In genomic region chr7:151427705-151428392, GRCh38 we compare ENCODE assay signal across 14 cellular contexts. TPM values are rescaled to one million over a fixed set of nuclear protein-coding genes. Genes with fewer than 3 reads are reported as not detected.
A peak's percentile ranks its signal among the peaks of the same experiment; 100 is the strongest.
DNase-seq lines count a peak whose midpoint lies in the region; ATAC-seq and TF ChIP-seq lines count a peak whose summit lies in the region.
"Had no signal": no experiment of that assay in that cellular context is flagged by ENCODE, and none has a peak within 500 bp of the region (broad histone marks: within the 10 kb centered on the region; RNA-seq: fewer than 3 reads in every experiment).

No MANE protein-coding gene starts in this region.

- TF ChIP-seq CTCF in fibroblast of lung (conservative IDR thresholded peaks at IDR 0.05 in 1 of 2, IDR thresholded peaks at IDR 0.05 in 1 of 2; ENCODE audit: low read depth in 1 of 2, low read length in 2 of 2) (no peak), left lung (IDR thresholded peaks at IDR 0.05) (no peak), mucosa of descending colon (IDR thresholded peaks at IDR 0.05) (no peak)

- 62% methylated on average over 10 of the region's 10 CpGs for WGBS in thymus

- H3K79me2 ChIP-seq in fibroblast of lung (ENCODE audit: control insufficient read depth, insufficient read depth, low read length) = no peaks in the 10 kb centered on the region

- ATAC-seq in left lung (no peak), mucosa of descending colon (no peak)

- no peak overlapping the region for H2AFZ ChIP-seq in fibroblast of lung (ENCODE audit: low read length)

- H3K9me3 ChIP-seq in fibroblast of lung (ENCODE audit: control insufficient read depth, insufficient read depth, low read depth, low read length) (no peaks in the 10 kb centered on the region), thymus (ENCODE audit: control insufficient read depth) (no peaks in the 10 kb centered on the region), left lung (no peaks in the 10 kb centered on the region), mucosa of descending colon (no peaks in the 10 kb centered on the region)
- H3K9me3 ChIP-seq: testis had no signal

- DNase-seq in activated CD8-positive, alpha-beta memory T cell treated with anti-CD3 and anti-CD28 coated beads for 24 hours = peak; percentile 56
- DNase-seq in activated CD8-positive, alpha-beta memory T cell treated with anti-CD3 and anti-CD28 coated beads, Interleukin-2, amount 50 U/mL, for 4 hours = no peak
- peak; percentile 85 to 89 for DNase-seq in NCI-H524 (lab: John Stamatoyannopoulos, UW)
- no peak for DNase-seq in fibroblast of lung (ENCODE audit: low read depth in 2 of 2)
- DNase-seq in left lung = no peak
- no peak for DNase-seq in hepatic stellate cell (ENCODE audit: low spot score)
- DNase-seq in mucosa of descending colon = no peak
- DNase-seq: activated CD4-positive, alpha-beta memory T cell treated with anti-CD3 and anti-CD28 coated beads for 36 hours; NCI-H1105; stimulated activated CD4-positive, alpha-beta T cell treated with anti-CD3 and anti-CD28 coated beads, Interleukin-4, amount 100 ng/mL, for 24 hours; testis had no signal

- no peaks in the 10 kb centered on the region for H4K20me1 ChIP-seq in fibroblast of lung (ENCODE audit: control insufficient read depth, extremely low read depth, insufficient read depth, low read length)

- H3K4me3 ChIP-seq in fibroblast of lung (replicated peaks in 1 of 4; ENCODE audit: control extremely low read depth in 1 of 4, insufficient read depth in 1 of 4, low read depth in 3 of 4, low read length in 4 of 4) (no peak overlapping the region), thymus (ENCODE audit: low read length) (no peak overlapping the region), left lung (no peak overlapping the region), mucosa of descending colon (no peak overlapping the region)
- H3K4me3 ChIP-seq: testis had no signal

- H3K9ac ChIP-seq in fibroblast of lung (ENCODE audit: insufficient read depth, low read length) = peak overlapping the region; percentile 17

- no peak overlapping the region for H3K4me2 ChIP-seq in fibroblast of lung (ENCODE audit: extremely low read depth, insufficient read depth, low read length)

- H3K27me3 ChIP-seq in fibroblast of lung (ENCODE audit: control insufficient read depth, insufficient read depth, low read length) (no peaks in the 10 kb centered on the region), thymus (ENCODE audit: control insufficient read depth, insufficient read depth) (no peaks in the 10 kb centered on the region), left lung (peaks cover 0 to 16% of the 10 kb centered on the region in 2 donors)
- H3K27me3 ChIP-seq: testis had no signal

- no peaks in the 10 kb centered on the region for H3K36me3 ChIP-seq in fibroblast of lung (ENCODE audit: control insufficient read depth, insufficient read depth, low read length)
- no peaks in the 10 kb centered on the region for H3K36me3 ChIP-seq in thymus (ENCODE audit: control insufficient read depth, insufficient read depth)
- H3K36me3 ChIP-seq in left lung = no peaks in the 10 kb centered on the region
- no peaks in the 10 kb centered on the region for H3K36me3 ChIP-seq in mucosa of descending colon (ENCODE audit: low read depth)

- H3K27ac ChIP-seq in fibroblast of lung (ENCODE audit: insufficient read depth, low read length) (no peak overlapping the region), thymus (ENCODE audit: low read depth) (peak overlapping the region; percentile 62), left lung (no peak overlapping the region)

- intact Hi-C loops in left lung (cut with DNase I) (no loop called here), mucosa of descending colon (cut with DNase I, micrococcal nuclease) (no loop called here)

- H3K4me1 ChIP-seq in fibroblast of lung (ENCODE audit: control insufficient read depth, extremely low read depth, insufficient read depth, low read length) = peaks cover 17% of the 10 kb centered on the region
- H3K4me1 ChIP-seq in thymus (ENCODE audit: control insufficient read depth, insufficient read depth, low read length) = peaks cover 46% of the 10 kb centered on the region
- peaks cover 28 to 33% of the 10 kb centered on the region in 2 donors for H3K4me1 ChIP-seq in left lung
- H3K4me1 ChIP-seq in mucosa of descending colon (ENCODE audit: low read depth) = peaks cover 4% of the 10 kb centered on the region

RNA-seq across cellular contexts. Expression of gene CRYGN, which starts 12.1 kb away (rescaled TPM):
- 0.26 and 0.50 TPM in 2 replicates for total RNA-seq in fibroblast of lung
- polyA plus RNA-seq in fibroblast of lung = 0.02 and 0.07 TPM in 2 replicates
- polyA plus RNA-seq in fibroblast of lung (2012) = not detected in 2 replicates
- polyA minus RNA-seq in fibroblast of lung (ENCODE audit: low replicate concordance) = not detected in 2 replicates
- 0.34 TPM for polyA plus RNA-seq in thymus
- not detected for total RNA-seq in left lung
- total RNA-seq in mucosa of descending colon = under 1 TPM in 1 of 3 donors, not detected in 2; 0.51 TPM
- total RNA-seq: epithelial cell of proximal tubule, Right ventricle myocardium inferior had no signal

RNA-seq across cellular contexts. Expression of gene WDR86, which starts 18.0 kb away (rescaled TPM):
- 0.33 and 1.0 TPM in 2 replicates for total RNA-seq in fibroblast of lung
- polyA plus RNA-seq in fibroblast of lung = not detected in 2 replicates
- not detected in 2 replicates for polyA plus RNA-seq in fibroblast of lung (2012)
- not detected in 2 replicates for polyA minus RNA-seq in fibroblast of lung (ENCODE audit: low replicate concordance)
- polyA plus RNA-seq in thymus = 1.3 TPM
- 1 to 10 TPM in 1 of 2 donors, under 1 TPM in 1; 0.85 to 1.1 TPM for total RNA-seq in left lung
- total RNA-seq in mucosa of descending colon = 10 to 100 TPM in 1 of 3 donors, 1 to 10 TPM in 1, under 1 TPM in 1; 0.38 to 16.6 (median 1.2) TPM

Comparison
In these comparisons a context has a peak if more than half of its experiments do, and no peak if none do; other contexts are left out.
1. DNase-seq: peak in activated CD8-positive, alpha-beta memory T cell treated with anti-CD3 and anti-CD28 coated beads for 24 hours (single experiment) and NCI-H524 (2 of 2); none in activated CD8-positive, alpha-beta memory T cell treated with anti-CD3 and anti-CD28 coated beads, Interleukin-2, amount 50 U/mL, for 4 hours (single experiment), fibroblast of lung (0 of 2), left lung (0 of 2), hepatic stellate cell (single experiment) and mucosa of descending colon (0 of 3).